ENCODE assay signal across 13 cellular contexts in genomic region chr4:180960758-180961401, GRCh38.
DNase-seq lines count a peak whose midpoint lies in the region; ATAC-seq and TF ChIP-seq lines count a peak whose summit lies in the region.
"Had no signal": no experiment of that assay in that cellular context is flagged by ENCODE, and none has a peak within 500 bp of the region (broad histone marks: within the 10 kb centered on the region; RNA-seq: fewer than 3 reads in every experiment).

No MANE protein-coding gene starts in this region.

- no peak overlapping the region for H3K4me3 ChIP-seq in smooth muscle cell
- H3K4me3 ChIP-seq: body of pancreas had no signal

- peaks cover 4% of the 10 kb centered on the region for H3F3A ChIP-seq in smooth muscle cell (ENCODE audit: low read depth)

- no peaks in the 10 kb centered on the region for H3K36me3 ChIP-seq in smooth muscle cell (ENCODE audit: low read depth)
- H3K36me3 ChIP-seq: neutrophil had no signal

- no peaks in the 10 kb centered on the region for H3K27me3 ChIP-seq in foreskin keratinocyte
- H3K27me3 ChIP-seq in smooth muscle cell (ENCODE audit: low read depth): no peaks in the 10 kb centered on the region
- H3K27me3 ChIP-seq: body of pancreas, neutrophil had no signal

- TF ChIP-seq CTCF in foreskin keratinocyte (conservative IDR thresholded peaks at IDR 0.05) (peak; percentile 11), smooth muscle cell (IDR thresholded peaks at IDR 0.05; ENCODE audit: borderline replicate concordance, insufficient read depth, poor library complexity, severe bottlenecking) (peak; percentile 17)

- H3K4me1 ChIP-seq in foreskin keratinocyte (no peaks in the 10 kb centered on the region), smooth muscle cell (ENCODE audit: low read depth) (peaks cover 10% of the 10 kb centered on the region)
- H3K4me1 ChIP-seq: body of pancreas had no signal

- no peak overlapping the region for H3K27ac ChIP-seq in foreskin keratinocyte
- no peak overlapping the region for H3K27ac ChIP-seq in smooth muscle cell (ENCODE audit: low read depth)
- H3K27ac ChIP-seq: body of pancreas, neutrophil had no signal

- no peak overlapping the region for H2AFZ ChIP-seq in smooth muscle cell (ENCODE audit: low read depth)

- WGBS in smooth muscle cell (ENCODE audit: low lambda C conversion rate): 34% methylated on average over 4 of the region's 4 CpGs

- no peaks in the 10 kb centered on the region for H3K9me3 ChIP-seq in smooth muscle cell (replicated peaks; ENCODE audit: low read depth)
- H3K9me3 ChIP-seq: body of pancreas, neutrophil had no signal

- no peak overlapping the region for H3K4me2 ChIP-seq in smooth muscle cell

- H4K20me1 ChIP-seq in smooth muscle cell (ENCODE audit: low read depth): no peaks in the 10 kb centered on the region

- H3K9ac ChIP-seq in smooth muscle cell (ENCODE audit: low read depth): no peak overlapping the region

- ATAC-seq in foreskin keratinocyte (no peak), GM21360 (IDR thresholded peaks at IDR 0.05; ENCODE audit: unreplicated experiment) (no peak), GM21717 (IDR thresholded peaks at IDR 0.05; ENCODE audit: unreplicated experiment) (no peak)
- ATAC-seq: body of pancreas, esophagus mucosa had no signal

- no peaks in the 10 kb centered on the region for H3K79me2 ChIP-seq in smooth muscle cell (ENCODE audit: low read depth)

- DNase-seq in NAMALWA (ENCODE audit: low spot score): peak; percentile 5
- peak; percentile 35 for DNase-seq in OCI-M1 (lab: John Stamatoyannopoulos, UW)
- DNase-seq in foreskin keratinocyte: no peak
- no peak for DNase-seq in smooth muscle cell (lab: John Stamatoyannopoulos, UW; ENCODE audit: unreplicated experiment)
- DNase-seq in T-helper 2 cell: no peak
- DNase-seq: activated T-cell treated with anti-CD3 and anti-CD28 coated beads, Interleukin-2, amount 50 U/mL, for 1 hour; body of pancreas; DMS53; NCI-H187 had no signal

Comparison
In these comparisons a context has a peak if more than half of its experiments do, and no peak if none do; other contexts are left out.
1. DNase-seq: peak in NAMALWA (single experiment) and OCI-M1 (single experiment); none in foreskin keratinocyte (0 of 2), smooth muscle cell (single experiment) and T-helper 2 cell (0 of 5).